In genomic region chr6:30344868-30345671, GRCh38 we compare ENCODE assay signal across 1 cellular context.
A peak's percentile ranks its signal among the peaks of the same experiment; 100 is the strongest.
TF ChIP-seq lines count a peak whose summit lies in the region.

TSS of gene RPP21 (plus strand) at chr6:30345156. CDS start at chr6:30345172, 16 bp downstream.

TF ChIP-seq in K562, 482 proteins besides CTCF, POLR2A, EP300 and RAD21 (continued from another document and continues in another):
- TF ChIP-seq BCL6 (CRISPR knock-in tag; IDR thresholded peaks at IDR 0.05), result no peak
- no peak for TF ChIP-seq ZNF408 (CRISPR knock-in tag; IDR thresholded peaks at IDR 0.05; ENCODE audit: low read depth)
- TF ChIP-seq ZNF764 (CRISPR knock-in tag; IDR thresholded peaks at IDR 0.05; ENCODE audit: low read depth), result no peak
- TF ChIP-seq NR2F6 (CRISPR knock-in tag; IDR thresholded peaks at IDR 0.05), result no peak
- no peak for TF ChIP-seq XRCC4 (IDR thresholded peaks at IDR 0.05; ENCODE audit: extremely low read depth, insufficient read depth, insufficient read length)
- TF ChIP-seq GTF2B (IDR thresholded peaks at IDR 0.05; ENCODE audit: extremely low read depth, insufficient read length), result no peak
- peak; percentile 46; the same call in 1 of the 2 replicates for TF ChIP-seq SIN3B (IDR thresholded peaks at IDR 0.05; ENCODE audit: low read depth)
- TF ChIP-seq WHSC1 (IDR thresholded peaks at IDR 0.05; ENCODE audit: low read length), result no peak
- TF ChIP-seq PATZ1 (CRISPR knock-in tag; IDR thresholded peaks at IDR 0.05; ENCODE audit: borderline replicate concordance), result no peak
- TF ChIP-seq STAT6 (CRISPR knock-in tag; IDR thresholded peaks at IDR 0.05), result no peak
- TF ChIP-seq ZNF175 (CRISPR knock-in tag; IDR thresholded peaks at IDR 0.05; ENCODE audit: low read depth), result no peak
- no peak for TF ChIP-seq ATF4 (CRISPR knock-in tag; IDR thresholded peaks at IDR 0.05)
- TF ChIP-seq, protein P1, sequence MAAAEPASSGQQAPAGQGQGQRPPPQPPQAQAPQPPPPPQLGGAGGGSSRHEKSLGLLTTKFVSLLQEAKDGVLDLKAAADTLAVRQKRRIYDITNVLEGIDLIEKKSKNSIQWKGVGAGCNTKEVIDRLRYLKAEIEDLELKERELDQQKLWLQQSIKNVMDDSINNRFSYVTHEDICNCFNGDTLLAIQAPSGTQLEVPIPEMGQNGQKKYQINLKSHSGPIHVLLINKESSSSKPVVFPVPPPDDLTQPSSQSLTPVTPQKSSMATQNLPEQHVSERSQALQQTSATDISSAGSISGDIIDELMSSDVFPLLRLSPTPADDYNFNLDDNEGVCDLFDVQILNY (CRISPR knock-in tag; IDR thresholded peaks at IDR 0.05), result peak; percentile 69; the same call in 1 of the 2 replicates
- peak; percentile 41; the same call in 1 of the 2 replicates for TF ChIP-seq C11orf30 (IDR thresholded peaks at IDR 0.05; ENCODE audit: low read depth)
- no peak for TF ChIP-seq PPARD (CRISPR knock-in tag; IDR thresholded peaks at IDR 0.05)
- peak; percentile 70; the same call in 1 of the 2 replicates for TF ChIP-seq CREM (IDR thresholded peaks at IDR 0.05; ENCODE audit: low read depth)
- TF ChIP-seq, protein P2, sequence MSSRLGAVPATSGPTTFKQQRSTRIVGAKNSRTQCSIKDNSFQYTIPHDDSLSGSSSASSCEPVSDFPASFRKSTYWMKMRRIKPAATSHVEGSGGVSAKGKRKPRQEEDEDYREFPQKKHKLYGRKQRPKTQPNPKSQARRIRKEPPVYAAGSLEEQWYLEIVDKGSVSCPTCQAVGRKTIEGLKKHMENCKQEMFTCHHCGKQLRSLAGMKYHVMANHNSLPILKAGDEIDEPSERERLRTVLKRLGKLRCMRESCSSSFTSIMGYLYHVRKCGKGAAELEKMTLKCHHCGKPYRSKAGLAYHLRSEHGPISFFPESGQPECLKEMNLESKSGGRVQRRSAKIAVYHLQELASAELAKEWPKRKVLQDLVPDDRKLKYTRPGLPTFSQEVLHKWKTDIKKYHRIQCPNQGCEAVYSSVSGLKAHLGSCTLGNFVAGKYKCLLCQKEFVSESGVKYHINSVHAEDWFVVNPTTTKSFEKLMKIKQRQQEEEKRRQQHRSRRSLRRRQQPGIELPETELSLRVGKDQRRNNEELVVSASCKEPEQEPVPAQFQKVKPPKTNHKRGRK (tag; IDR thresholded peaks at IDR 0.05), result no peak
- peak; percentile 54; the same call in 1 of the 2 replicates for TF ChIP-seq CREB3L1 (IDR thresholded peaks at IDR 0.05; ENCODE audit: borderline replicate concordance, low read depth)
- TF ChIP-seq HDAC2 (IDR thresholded peaks at IDR 0.05), result no peak; the same call in 1 of the 2 replicates
- TF ChIP-seq, protein P3, sequence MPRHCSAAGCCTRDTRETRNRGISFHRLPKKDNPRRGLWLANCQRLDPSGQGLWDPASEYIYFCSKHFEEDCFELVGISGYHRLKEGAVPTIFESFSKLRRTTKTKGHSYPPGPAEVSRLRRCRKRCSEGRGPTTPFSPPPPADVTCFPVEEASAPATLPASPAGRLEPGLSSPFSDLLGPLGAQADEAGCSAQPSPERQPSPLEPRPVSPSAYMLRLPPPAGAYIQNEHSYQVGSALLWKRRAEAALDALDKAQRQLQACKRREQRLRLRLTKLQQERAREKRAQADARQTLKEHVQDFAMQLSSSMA (CRISPR knock-in tag; IDR thresholded peaks at IDR 0.05), result 0 out of 2 replicates have a peak, but pooled peaks have one; percentile 72
- TF ChIP-seq KLF13 (tag; IDR thresholded peaks at IDR 0.05; ENCODE audit: borderline replicate concordance, low read depth), result peak; percentile 28; the same call in 1 of the 2 replicates
- 0 out of 2 replicates have a peak, but pooled peaks have one; percentile 13 for TF ChIP-seq TRIM28 (IDR thresholded peaks at IDR 0.05)
- peak; percentile 23; the same call in 1 of the 2 replicates for TF ChIP-seq CEBPG (CRISPR knock-in tag; IDR thresholded peaks at IDR 0.05)
- TF ChIP-seq CEBPG (tag; conservative IDR thresholded peaks at IDR 0.05 in 1 of 2, IDR thresholded peaks at IDR 0.05 in 1 of 2), result no peak
- no peak for TF ChIP-seq FOXA3 (CRISPR knock-in tag; conservative IDR thresholded peaks at IDR 0.05 in 1 of 2, IDR thresholded peaks at IDR 0.05 in 1 of 2)
- no peak for TF ChIP-seq JUNB (CRISPR knock-in tag; conservative IDR thresholded peaks at IDR 0.05)
- TF ChIP-seq, protein P4, sequence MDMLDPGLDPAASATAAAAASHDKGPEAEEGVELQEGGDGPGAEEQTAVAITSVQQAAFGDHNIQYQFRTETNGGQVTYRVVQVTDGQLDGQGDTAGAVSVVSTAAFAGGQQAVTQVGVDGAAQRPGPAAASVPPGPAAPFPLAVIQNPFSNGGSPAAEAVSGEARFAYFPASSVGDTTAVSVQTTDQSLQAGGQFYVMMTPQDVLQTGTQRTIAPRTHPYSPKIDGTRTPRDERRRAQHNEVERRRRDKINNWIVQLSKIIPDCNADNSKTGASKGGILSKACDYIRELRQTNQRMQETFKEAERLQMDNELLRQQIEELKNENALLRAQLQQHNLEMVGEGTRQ (CRISPR knock-in tag; IDR thresholded peaks at IDR 0.05), result no peak
- TF ChIP-seq TRIM25 (IDR thresholded peaks at IDR 0.05; ENCODE audit: borderline replicate concordance), result no peak
- TF ChIP-seq RFX5 (IDR thresholded peaks at IDR 0.05; ENCODE audit: low read depth, low read length), result no peak
- TF ChIP-seq SMARCA5 (IDR thresholded peaks at IDR 0.05), result no peak
- TF ChIP-seq DNMT1 (IDR thresholded peaks at IDR 0.05), result no peak
- no peak for TF ChIP-seq DDX20 (tag; IDR thresholded peaks at IDR 0.05; ENCODE audit: low read depth)
- 0 out of 2 replicates have a peak, but pooled peaks have one; percentile 63 for TF ChIP-seq TOE1 (IDR thresholded peaks at IDR 0.05; ENCODE audit: borderline replicate concordance)
- no peak for TF ChIP-seq TOE1 (CRISPR knock-in tag; IDR thresholded peaks at IDR 0.05; ENCODE audit: borderline replicate concordance, low read depth)
- 0 out of 2 replicates have a peak, but pooled peaks have one; percentile 69 for TF ChIP-seq ZNF197 (CRISPR knock-in tag; IDR thresholded peaks at IDR 0.05; ENCODE audit: low read depth)
- TF ChIP-seq BRCA1 (IDR thresholded peaks at IDR 0.05), result no peak
- TF ChIP-seq BRCA1 (CRISPR knock-in tag; IDR thresholded peaks at IDR 0.05), result no peak
- no peak for TF ChIP-seq SMAD3 (CRISPR knock-in tag; conservative IDR thresholded peaks at IDR 0.05)
- no peak for TF ChIP-seq ETV5 (CRISPR knock-in tag; IDR thresholded peaks at IDR 0.05; ENCODE audit: low read depth)
- no peak; the same call in 1 of the 2 replicates for TF ChIP-seq GATAD2B (IDR thresholded peaks at IDR 0.05; ENCODE audit: borderline replicate concordance)
- no peak for TF ChIP-seq BRF1 (IDR thresholded peaks at IDR 0.05; ENCODE audit: borderline replicate concordance, extremely low read depth, insufficient read length)
- TF ChIP-seq NCOA6 (IDR thresholded peaks at IDR 0.05), result no peak
- TF ChIP-seq ELK3 (CRISPR knock-in tag; IDR thresholded peaks at IDR 0.05), result no peak
- TF ChIP-seq POLR3G (IDR thresholded peaks at IDR 0.05; ENCODE audit: extremely low read depth, insufficient read length, insufficient replicate concordance), result no peak
- no peak for TF ChIP-seq KAT7 (CRISPR knock-in tag; IDR thresholded peaks at IDR 0.05; ENCODE audit: borderline replicate concordance)
- TF ChIP-seq NFE2 (IDR thresholded peaks at IDR 0.05; ENCODE audit: low read depth), result no peak; the same call in 1 of the 2 replicates
- TF ChIP-seq, protein P5, sequence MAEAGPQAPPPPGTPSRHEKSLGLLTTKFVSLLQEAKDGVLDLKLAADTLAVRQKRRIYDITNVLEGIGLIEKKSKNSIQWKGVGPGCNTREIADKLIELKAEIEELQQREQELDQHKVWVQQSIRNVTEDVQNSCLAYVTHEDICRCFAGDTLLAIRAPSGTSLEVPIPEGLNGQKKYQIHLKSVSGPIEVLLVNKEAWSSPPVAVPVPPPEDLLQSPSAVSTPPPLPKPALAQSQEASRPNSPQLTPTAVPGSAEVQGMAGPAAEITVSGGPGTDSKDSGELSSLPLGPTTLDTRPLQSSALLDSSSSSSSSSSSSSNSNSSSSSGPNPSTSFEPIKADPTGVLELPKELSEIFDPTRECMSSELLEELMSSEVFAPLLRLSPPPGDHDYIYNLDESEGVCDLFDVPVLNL (CRISPR knock-in tag; IDR thresholded peaks at IDR 0.05; ENCODE audit: low read depth), result peak; percentile 74; the same call in 1 of the 2 replicates
- TF ChIP-seq ZNF140 (CRISPR knock-in tag; IDR thresholded peaks at IDR 0.05), result no peak
- no peak for TF ChIP-seq EWSR1 (IDR thresholded peaks at IDR 0.05; ENCODE audit: borderline replicate concordance, low read depth, partially characterized antibody)
- no peak for TF ChIP-seq CEBPB (tag; IDR thresholded peaks at IDR 0.05)
- TF ChIP-seq NR2C1 (IDR thresholded peaks at IDR 0.05), result no peak
- TF ChIP-seq NR2C1 (tag; IDR thresholded peaks at IDR 0.05), result no peak
- TF ChIP-seq KDM1A (IDR thresholded peaks at IDR 0.05), result no peak
- no peak for TF ChIP-seq CHD4 (IDR thresholded peaks at IDR 0.05; ENCODE audit: insufficient read depth, insufficient replicate concordance, low read depth, low read length, poor library complexity, severe bottlenecking)
